ENCODE assay signal across 25 cellular contexts in genomic region chr22:48651036-48651890, GRCh38.
A peak's percentile ranks its signal among the peaks of the same experiment; 100 is the strongest.
DNase-seq lines count a peak whose midpoint lies in the region; TF ChIP-seq lines count a peak whose summit lies in the region.
"Had no signal": no experiment of that assay in that cellular context is flagged by ENCODE, and none has a peak within 500 bp of the region (broad histone marks: within the 10 kb centered on the region; RNA-seq: fewer than 3 reads in every experiment).

No MANE protein-coding gene starts in this region.

- peak overlapping the region; percentile 46 for H3K27ac Mint-ChIP-seq in neural progenitor cell
- H3K27ac Mint-ChIP-seq: activated naive CD8-positive, alpha-beta T cell treated with anti-CD3 and anti-CD28 coated beads, Interleukin-2, amount 10 ng/mL, durations not matched to agents 7 days and 5 days; activated T-helper 17 cell treated with anti-CD3 and anti-CD28 coated beads, Interleukin-2, amount 50 U/mL, for 72 hours; CD4-positive, alpha-beta T cell; HFFc6; T-helper 17 cell had no signal

- peaks cover 4% of the 10 kb centered on the region for H3K36me3 Mint-ChIP-seq in neural progenitor cell
- H3K36me3 Mint-ChIP-seq: activated naive CD8-positive, alpha-beta T cell treated with anti-CD3 and anti-CD28 coated beads, Interleukin-2, amount 10 ng/mL, durations not matched to agents 7 days and 5 days had no signal

- H3K4me1 Mint-ChIP-seq in neural progenitor cell = peaks cover 2% of the 10 kb centered on the region
- H3K4me1 Mint-ChIP-seq: activated naive CD8-positive, alpha-beta T cell treated with anti-CD3 and anti-CD28 coated beads, Interleukin-2, amount 10 ng/mL, durations not matched to agents 7 days and 5 days; activated T-helper 17 cell treated with anti-CD3 and anti-CD28 coated beads, Interleukin-2, amount 50 U/mL, for 72 hours; T-helper 17 cell had no signal

- H3K4me1 ChIP-seq in neural progenitor cell (no peaks in the 10 kb centered on the region), spleen (no peaks in the 10 kb centered on the region)
- H3K4me1 ChIP-seq: body of pancreas, colonic mucosa, right lobe of liver had no signal

- H3K36me3 ChIP-seq in neural progenitor cell (no peaks in the 10 kb centered on the region), spleen (no peaks in the 10 kb centered on the region)
- H3K36me3 ChIP-seq: colonic mucosa, right lobe of liver had no signal

- peaks cover 2% of the 10 kb centered on the region for H3K9me3 Mint-ChIP-seq in neural progenitor cell
- H3K9me3 Mint-ChIP-seq: activated naive CD8-positive, alpha-beta T cell treated with anti-CD3 and anti-CD28 coated beads, Interleukin-2, amount 10 ng/mL, durations not matched to agents 7 days and 5 days; activated T-helper 17 cell treated with anti-CD3 and anti-CD28 coated beads, Interleukin-2, amount 50 U/mL, for 72 hours; CD4-positive, alpha-beta T cell had no signal

- H3K27me3 ChIP-seq in neural progenitor cell (no peaks in the 10 kb centered on the region), spleen (replicated peaks in 1 of 7) (no peaks in the 10 kb centered on the region)
- H3K27me3 ChIP-seq: body of pancreas, colonic mucosa, right lobe of liver had no signal

- no peaks in the 10 kb centered on the region for H3F3A ChIP-seq in neural progenitor cell (ENCODE audit: low read depth)

- intact Hi-C loops in spleen (cut with DNase I; ENCODE audit: low total_unique reads) = no loop called here

- H3K4me3 Mint-ChIP-seq in neural progenitor cell = no peak overlapping the region
- H3K4me3 Mint-ChIP-seq: activated naive CD8-positive, alpha-beta T cell treated with anti-CD3 and anti-CD28 coated beads, Interleukin-2, amount 10 ng/mL, durations not matched to agents 7 days and 5 days; activated T-helper 17 cell treated with anti-CD3 and anti-CD28 coated beads, Interleukin-2, amount 50 U/mL, for 72 hours; CD4-positive, alpha-beta T cell; HFFc6; T-helper 17 cell had no signal

- no peak overlapping the region for H2AFZ ChIP-seq in neural progenitor cell (replicated peaks)

- no peak overlapping the region for H3K4me2 ChIP-seq in neural progenitor cell

- TF ChIP-seq POLR2A in spleen (IDR thresholded peaks at IDR 0.05) = no peak

- no peaks in the 10 kb centered on the region for H3K9me3 ChIP-seq in neural progenitor cell (ENCODE audit: low read depth)
- peaks cover 0 to 12% (median 2%) of the 10 kb centered on the region in 8 donors for H3K9me3 ChIP-seq in spleen
- H3K9me3 ChIP-seq: body of pancreas, colonic mucosa, right lobe of liver had no signal

- H3K27ac ChIP-seq in caudate nucleus (ENCODE audit: low read depth, low read length) (no peak overlapping the region), neural progenitor cell (no peak overlapping the region), spleen (no peak overlapping the region)
- H3K27ac ChIP-seq: body of pancreas, colonic mucosa, right lobe of liver, SK-N-MC had no signal

- H3K27me3 Mint-ChIP-seq in neural progenitor cell (ENCODE audit: insufficient read depth, low read depth) = peaks cover 4% of the 10 kb centered on the region
- H3K27me3 Mint-ChIP-seq: activated naive CD8-positive, alpha-beta T cell treated with anti-CD3 and anti-CD28 coated beads, Interleukin-2, amount 10 ng/mL, durations not matched to agents 7 days and 5 days; activated T-helper 17 cell treated with anti-CD3 and anti-CD28 coated beads, Interleukin-2, amount 50 U/mL, for 72 hours; CD4-positive, alpha-beta T cell; T-helper 17 cell had no signal

- no peaks in the 10 kb centered on the region for H3K79me2 ChIP-seq in neural progenitor cell (ENCODE audit: low read depth)

- no peak overlapping the region for H3K4me3 ChIP-seq in neural progenitor cell
- no peak overlapping the region for H3K4me3 ChIP-seq in spleen
- H3K4me3 ChIP-seq: body of pancreas, colonic mucosa, right lobe of liver, SK-N-MC had no signal

- TF ChIP-seq CTCF in neural progenitor cell (IDR thresholded peaks at IDR 0.05) (no peak), spleen (IDR thresholded peaks at IDR 0.05 in 8 of 11, conservative IDR thresholded peaks at IDR 0.05 in 3 of 11) (no peak)

- DNase-seq in C1 segment of cervical spinal cord (lab: John Stamatoyannopoulos, UW) (peak in 10 of 14 donors; percentile 23 to 73 (median 42)), HT-29 (ENCODE audit: low spot score) (peak; percentile 55), caudate nucleus (lab: John Stamatoyannopoulos, UW) (peak in 41 of 61 donors; percentile 10 to 77 (median 40)), neural progenitor cell (ENCODE audit: low spot score) (no peak), DMS153 (lab: John Stamatoyannopoulos, UW) (no peak), spleen (no peak), A172 (ENCODE audit: low spot score) (no peak)
- DNase-seq in activated effector memory CD4-positive, alpha-beta T cell treated with Interleukin-2 at 50 U/mL for 16 hours = no peak
- DNase-seq: activated CD4-positive, alpha-beta T cell treated with anti-CD3 and anti-CD28 coated beads, Interleukin-2, amount 50 U/mL, for 4 hours; activated CD8-positive, alpha-beta memory T cell treated with anti-CD3 and anti-CD28 coated beads, Interleukin-2, amount 50 U/mL, for 4 hours; activated naive CD8-positive, alpha-beta T cell treated with anti-CD3 and anti-CD28 coated beads, Interleukin-2, amount 10 ng/mL, durations not matched to agents 7 days and 5 days; CD4-positive, alpha-beta T cell; colonic mucosa; DMS 273 treated with DMSO at 0.1 percent for 48 hours; HFFc6; mesenchymal stem cell; NCI-H1105; NCI-H2081; NCI-H446; right lobe of liver; stimulated activated CD8-positive, alpha-beta memory T cell treated with anti-CD3 and anti-CD28 coated beads, Interleukin-4, amount 100 ng/mL, for 48 hours; T-helper 17 cell had no signal

- no peak overlapping the region for H3K9ac ChIP-seq in neural progenitor cell

- WGBS in spleen, 5 donors = 85 to 88% (median 86%) methylated on average over 13 to 26 of the region's 26 CpGs

- no peaks in the 10 kb centered on the region for H4K20me1 ChIP-seq in neural progenitor cell (ENCODE audit: low read depth)

Comparison
In these comparisons a context has a peak if more than half of its experiments do, and no peak if none do; other contexts are left out.
1. DNase-seq: peak in C1 segment of cervical spinal cord (10 of 14), HT-29 (single experiment) and caudate nucleus (41 of 61); none in neural progenitor cell (single experiment), DMS153 (single experiment), spleen (single experiment), A172 (single experiment) and activated effector memory CD4-positive, alpha-beta T cell treated with Interleukin-2 at 50 U/mL for 16 hours (single experiment).